ENCODE assay signal across 26 cellular contexts in genomic region chr22:35593071-35593884, GRCh38. TPM values are rescaled to one million over a fixed set of nuclear protein-coding genes. Genes with fewer than 3 reads are reported as not detected.
DNase-seq lines count a peak whose midpoint lies in the region; ATAC-seq and TF ChIP-seq lines count a peak whose summit lies in the region.
"Had no signal": no experiment of that assay in that cellular context is flagged by ENCODE, and none has a peak within 500 bp of the region (broad histone marks: within the 10 kb centered on the region; RNA-seq: fewer than 3 reads in every experiment).

No MANE protein-coding gene starts in this region.

- ATAC-seq in Right ventricle myocardium superior (ENCODE audit: poor library complexity) (no peak), GM21825 (IDR thresholded peaks at IDR 0.05; ENCODE audit: unreplicated experiment) (no peak), GM18909 (IDR thresholded peaks at IDR 0.05; ENCODE audit: poor library complexity, unreplicated experiment) (no peak)

- no peak overlapping the region for H3K9ac ChIP-seq in rectal smooth muscle tissue (ENCODE audit: low read length)

- TF ChIP-seq EP300 in esophagus muscularis mucosa (IDR thresholded peaks at IDR 0.05) = no peak

- DNase-seq in right atrium auricular region (ENCODE audit: low spot score) = no peak
- DNase-seq in Right ventricle myocardium superior = no peak
- no peak for DNase-seq in esophagus muscularis mucosa (ENCODE audit: extremely low spot score)
- DNase-seq in CD4-positive, alpha-beta memory T cell = no peak
- no peak for DNase-seq in NCI-H446 treated with DMSO at 0.1 percent for 48 hours (lab: John Stamatoyannopoulos, UW)
- DNase-seq: ACHN; activated B cell treated with CpG ODN at 0.5 μM for 24 hours; activated CD4-positive, alpha-beta T cell treated with anti-CD3 and anti-CD28 coated beads, Interleukin-2, amount 50 U/mL, for 48 hours; activated CD8-positive, alpha-beta memory T cell treated with anti-CD3 and anti-CD28 coated beads, Interleukin-2, amount 50 U/mL, for 48 hours; activated naive CD8-positive, alpha-beta T cell treated with anti-CD3 and anti-CD28 coated beads for 36 hours; H9; NCI-H1105; NCI-H1930; NCI-H2227 treated with DMSO at 0.1 percent for 48 hours; occipital lobe; stimulated activated CD4-positive, alpha-beta T cell treated with anti-CD3 and anti-CD28 coated beads, Interleukin-15, amount 100 ng/mL, for 24 hours; stimulated activated CD8-positive, alpha-beta memory T cell treated with anti-CD3 and anti-CD28 coated beads, Interleukin-4, amount 100 ng/mL, for 48 hours; T-helper 9 cell had no signal

- CTCF ChIA-PET in CD4-positive, alpha-beta memory T cell (lab: Charles Lee; ENCODE audit: partially characterized antibody) = interaction anchor here (1.9 kb wide), 1 partner anchor 11 kb away, joined by 9 read pairs; no protein-coding TSS in a partner anchor

- H3K9me3 Mint-ChIP-seq in CD4-positive, alpha-beta memory T cell = no peaks in the 10 kb centered on the region
- H3K9me3 Mint-ChIP-seq: activated B cell treated with CpG ODN at 0.5 μM for 24 hours; activated naive CD8-positive, alpha-beta T cell treated with anti-CD3 and anti-CD28 coated beads for 36 hours; H9; memory B cell had no signal

- peaks cover 0 to 82% of the 10 kb centered on the region in 2 donors for H3K4me1 ChIP-seq in right atrium auricular region
- peaks cover 27 to 46% (median 40%) of the 10 kb centered on the region in 4 donors for H3K4me1 ChIP-seq in esophagus muscularis mucosa
- H3K4me1 ChIP-seq in rectal smooth muscle tissue (ENCODE audit: control insufficient read depth, insufficient read depth, low read length) = peaks cover 28% of the 10 kb centered on the region
- no peaks in the 10 kb centered on the region for H3K4me1 ChIP-seq in CD4-positive, alpha-beta memory T cell (ENCODE audit: insufficient read depth, low read length)

- H3K27ac ChIP-seq in right atrium auricular region = peak overlapping the region; percentile 82 to 86
- peak overlapping the region; percentile 69 to 82 (median 74) for H3K27ac ChIP-seq in esophagus muscularis mucosa (replicated peaks in 1 of 4)
- H3K27ac ChIP-seq in rectal smooth muscle tissue (ENCODE audit: low read depth, low read length) = peak overlapping the region; percentile 77
- H3K27ac ChIP-seq in CD4-positive, alpha-beta memory T cell (ENCODE audit: low read depth, low read length) = no peak overlapping the region

- H3K4me3 ChIP-seq in right atrium auricular region (no peak overlapping the region), esophagus muscularis mucosa (no peak overlapping the region), rectal smooth muscle tissue (ENCODE audit: low read length) (no peak overlapping the region)
- no peak overlapping the region for H3K4me3 ChIP-seq in CD4-positive, alpha-beta memory T cell (ENCODE audit: low read length in 2 of 2)

- peaks cover 2 to 10% of the 10 kb centered on the region in 2 donors for H3K27me3 Mint-ChIP-seq in CD4-positive, alpha-beta memory T cell

- H3K4me3 Mint-ChIP-seq in CD4-positive, alpha-beta memory T cell = no peak overlapping the region
- H3K4me3 Mint-ChIP-seq: activated B cell treated with CpG ODN at 0.5 μM for 24 hours; activated naive CD8-positive, alpha-beta T cell treated with anti-CD3 and anti-CD28 coated beads for 36 hours; H9; memory B cell had no signal

- intact Hi-C loops in Right ventricle myocardium superior (cut with DNase I) = no loop called here
- intact Hi-C loops in esophagus muscularis mucosa (cut with DNase I) = no loop called here
- intact Hi-C loops in CD4-positive, alpha-beta memory T cell (cut with micrococcal nuclease) = no loop called here

- H3K36me3 ChIP-seq in right atrium auricular region = no peaks in the 10 kb centered on the region
- H3K36me3 ChIP-seq in esophagus muscularis mucosa = no peaks in the 10 kb centered on the region
- H3K36me3 ChIP-seq in rectal smooth muscle tissue (ENCODE audit: control insufficient read depth, insufficient read depth, low read length) = no peaks in the 10 kb centered on the region
- no peaks in the 10 kb centered on the region for H3K36me3 ChIP-seq in CD4-positive, alpha-beta memory T cell (ENCODE audit: insufficient read depth, low read length)

- no peaks in the 10 kb centered on the region for H3K27me3 ChIP-seq in right atrium auricular region
- no peaks in the 10 kb centered on the region for H3K27me3 ChIP-seq in esophagus muscularis mucosa
- H3K27me3 ChIP-seq in rectal smooth muscle tissue (ENCODE audit: control insufficient read depth, insufficient read depth, low read length) = no peaks in the 10 kb centered on the region
- no peaks in the 10 kb centered on the region for H3K27me3 ChIP-seq in CD4-positive, alpha-beta memory T cell (ENCODE audit: insufficient read depth, low read length)

- no peaks in the 10 kb centered on the region for H3K36me3 Mint-ChIP-seq in CD4-positive, alpha-beta memory T cell
- H3K36me3 Mint-ChIP-seq: activated naive CD8-positive, alpha-beta T cell treated with anti-CD3 and anti-CD28 coated beads for 36 hours; memory B cell had no signal

- H3K9me3 ChIP-seq in right atrium auricular region (no peaks in the 10 kb centered on the region), esophagus muscularis mucosa (no peaks in the 10 kb centered on the region)
- H3K9me3 ChIP-seq in CD4-positive, alpha-beta memory T cell (ENCODE audit: control insufficient read depth in 1 of 2, low read length in 2 of 2) = no peaks in the 10 kb centered on the region

- H3K27ac Mint-ChIP-seq in CD4-positive, alpha-beta memory T cell = no peak overlapping the region
- H3K27ac Mint-ChIP-seq: activated B cell treated with CpG ODN at 0.5 μM for 24 hours; activated naive CD8-positive, alpha-beta T cell treated with anti-CD3 and anti-CD28 coated beads for 36 hours; memory B cell had no signal

- H3K4me1 Mint-ChIP-seq in CD4-positive, alpha-beta memory T cell = no peaks in the 10 kb centered on the region
- H3K4me1 Mint-ChIP-seq: activated B cell treated with CpG ODN at 0.5 μM for 24 hours; activated naive CD8-positive, alpha-beta T cell treated with anti-CD3 and anti-CD28 coated beads for 36 hours; memory B cell had no signal

- TF ChIP-seq POLR2A in esophagus muscularis mucosa (IDR thresholded peaks at IDR 0.05; ENCODE audit: low read depth) = no peak

- TF ChIP-seq CTCF in right atrium auricular region (IDR thresholded peaks at IDR 0.05) (no peak), esophagus muscularis mucosa (IDR thresholded peaks at IDR 0.05) (no peak)

- 31% methylated on average over 3 of the region's 3 CpGs for WGBS in esophagus muscularis mucosa

- POLR2A ChIA-PET in CD4-positive, alpha-beta memory T cell (lab: Charles Lee; ENCODE audit: partially characterized antibody) = no interaction called here

RNA-seq across cellular contexts. Expression of gene MB, which starts 23.9 kb away (rescaled TPM):
- 1,000 to 10,000 TPM; 6,650 to 9,762 TPM for total RNA-seq in right atrium auricular region
- total RNA-seq in Right ventricle myocardium superior = 19,506 TPM
- 1 to 10 TPM in 1 of 4 donors, under 1 TPM in 1, not detected in 2; 0.63 to 3.0 TPM for total RNA-seq in esophagus muscularis mucosa
- not detected for total RNA-seq in CD4-positive, alpha-beta memory T cell
- polyA plus RNA-seq in CD4-positive, alpha-beta memory T cell = not detected
- total RNA-seq: activated B cell treated with CpG ODN at 0.5 μM for 24 hours; activated naive CD8-positive, alpha-beta T cell treated with anti-CD3 and anti-CD28 coated beads for 36 hours; astrocyte; dermis microvascular lymphatic vessel endothelial cell; occipital lobe; OCI-LY7 had no signal
- polyA plus RNA-seq: BJ had no signal

RNA-seq across cellular contexts. Expression of gene RASD2, which starts 52.6 kb away (rescaled TPM):
- total RNA-seq in right atrium auricular region (1 to 10 TPM in 1 of 2 donors, under 1 TPM in 1; 0.94 to 3.1 TPM), Right ventricle myocardium superior (9.4 TPM), esophagus muscularis mucosa (10 to 100 TPM; 18.4 to 53.6 (median 31.7) TPM)
- total RNA-seq in CD4-positive, alpha-beta memory T cell = not detected
- polyA plus RNA-seq in CD4-positive, alpha-beta memory T cell = under 1 TPM in 1 of 2 donors, not detected in 1; 0.13 TPM
- total RNA-seq: activated B cell treated with CpG ODN at 0.5 μM for 24 hours, dermis microvascular lymphatic vessel endothelial cell had no signal

RNA-seq across cellular contexts. Expression of gene APOL6, which starts 55.0 kb away (rescaled TPM):
- total RNA-seq in right atrium auricular region = 1 to 10 TPM; 7.5 to 8.5 TPM
- total RNA-seq in Right ventricle myocardium superior = 4.7 TPM
- total RNA-seq in esophagus muscularis mucosa = 10 to 100 TPM; 10.1 to 21.0 (median 12.1) TPM
- 10 to 100 TPM; 50.6 to 52.0 TPM for total RNA-seq in CD4-positive, alpha-beta memory T cell
- polyA plus RNA-seq in CD4-positive, alpha-beta memory T cell = 10 to 100 TPM in 1 of 2 donors, 1 to 10 TPM in 1; 8.5 to 24.1 TPM

Comparison
In these comparisons a context has a peak if more than half of its experiments do, and no peak if none do; other contexts are left out.
1. RNA of gene MB, which starts 23.9 kb away (total RNA-seq): 19,506 TPM in Right ventricle myocardium superior (single experiment) and 6,650 to 9,762 TPM in right atrium auricular region; 0.63 to 3.0 TPM in esophagus muscularis mucosa and not detected in CD4-positive, alpha-beta memory T cell; every median in the first group is over 1,000 times any median in the second.